Comparison of ENCODE assay signal across 1 cellular context in genomic region chr1:151596166-151596933, GRCh38.
TF ChIP-seq lines count a peak whose summit lies in the region.

No MANE protein-coding gene starts in this region.

TF ChIP-seq in K562, 482 proteins besides CTCF, POLR2A, EP300 and RAD21 (continued from another document and continues in another):
- TF ChIP-seq ZNF280B (CRISPR knock-in tag; IDR thresholded peaks at IDR 0.05) (no peak), ATF1 (CRISPR knock-in tag; IDR thresholded peaks at IDR 0.05) (no peak), ATF1 (tag; IDR thresholded peaks at IDR 0.05) (peak; percentile 51; the same call in 1 of the 2 replicates), ZNF274 (IDR thresholded peaks at IDR 0.05; ENCODE audit: borderline replicate concordance, low read depth, low read length) (peak; percentile 53; the same call in 1 of the 2 replicates), STAT5B (CRISPR knock-in tag; IDR thresholded peaks at IDR 0.05) (no peak), NRF1 (conservative IDR thresholded peaks at IDR 0.05 in 1 of 2, IDR thresholded peaks at IDR 0.05 in 1 of 2) (no peak), NFE2L1 (tag; IDR thresholded peaks at IDR 0.05; ENCODE audit: borderline replicate concordance, low read depth) (no peak), MLLT1 (IDR thresholded peaks at IDR 0.05) (peak in 1 of 2 experiments; percentile 23; a peak in 1 of 4 replicates), ZNF778 (CRISPR knock-in tag; IDR thresholded peaks at IDR 0.05) (no peak), DNMT1 (IDR thresholded peaks at IDR 0.05) (peak; percentile 31; the same call in 1 of the 2 replicates), ZNF311 (CRISPR knock-in tag; IDR thresholded peaks at IDR 0.05) (peak; percentile 67), GTF2A2 (tag; IDR thresholded peaks at IDR 0.05) (no peak), MTA1 (IDR thresholded peaks at IDR 0.05; ENCODE audit: borderline replicate concordance) (peak; percentile 83), ZFP91 (CRISPR knock-in tag; IDR thresholded peaks at IDR 0.05) (no peak), CEBPG (CRISPR knock-in tag; IDR thresholded peaks at IDR 0.05) (no peak), CEBPG (tag; conservative IDR thresholded peaks at IDR 0.05 in 1 of 2, IDR thresholded peaks at IDR 0.05 in 1 of 2) (no peak), ZNF263 (CRISPR knock-in tag; IDR thresholded peaks at IDR 0.05; ENCODE audit: borderline replicate concordance) (peak; percentile 26; the same call in 1 of the 2 replicates), GATAD2A (IDR thresholded peaks at IDR 0.05) (peak; percentile 86), ATF3 (IDR thresholded peaks at IDR 0.05) (peak; percentile 70; the same call in 1 of the 2 replicates), ATF3 (CRISPR knock-in tag; conservative IDR thresholded peaks at IDR 0.05) (peak; percentile 70), ZSCAN29 (IDR thresholded peaks at IDR 0.05) (no peak), ZNF395 (CRISPR knock-in tag; IDR thresholded peaks at IDR 0.05) (peak; percentile 93), RBM15 (IDR thresholded peaks at IDR 0.05; ENCODE audit: insufficient read depth, low read length) (no peak), CBFA2T2 (conservative IDR thresholded peaks at IDR 0.05) (peak; percentile 98), BCLAF1 (IDR thresholded peaks at IDR 0.05; ENCODE audit: borderline replicate concordance in 1 of 2, control insufficient read depth in 1 of 2, low read depth in 2 of 2, low read length in 1 of 2) (no peak), ZNF318 (IDR thresholded peaks at IDR 0.05; ENCODE audit: borderline replicate concordance in 1 of 2, low read depth in 1 of 2) (no peak), ZNF23 (CRISPR knock-in tag; IDR thresholded peaks at IDR 0.05) (no peak), PRDM10 (IDR thresholded peaks at IDR 0.05; ENCODE audit: partially characterized antibody) (no peak), RNF219 (CRISPR knock-in tag; IDR thresholded peaks at IDR 0.05) (no peak), MECOM (CRISPR knock-in tag; IDR thresholded peaks at IDR 0.05) (peak; percentile 89), LCOR (CRISPR knock-in tag; IDR thresholded peaks at IDR 0.05) (0 out of 2 replicates have a peak, but pooled peaks have one; percentile 62)
